Comparison of ENCODE assay signal across 22 cellular contexts in genomic region chr1:62304975-62305374, GRCh38. TPM values are rescaled to one million over a fixed set of nuclear protein-coding genes. Genes with fewer than 3 reads are reported as not detected.
A peak's percentile ranks its signal among the peaks of the same experiment; 100 is the strongest.
DNase-seq lines count a peak whose midpoint lies in the region; ATAC-seq and TF ChIP-seq lines count a peak whose summit lies in the region.
"Had no signal": no experiment of that assay in that cellular context is flagged by ENCODE, and none has a peak within 500 bp of the region (broad histone marks: within the 10 kb centered on the region; RNA-seq: fewer than 3 reads in every experiment).

No MANE protein-coding gene starts in this region.

- TF ChIP-seq CTCF in neural crest cell (conservative IDR thresholded peaks at IDR 0.05), result no peak
- no peak for TF ChIP-seq CTCF in esophagus squamous epithelium (IDR thresholded peaks at IDR 0.05)

- H3K27ac ChIP-seq in SJCRH30 (peak overlapping the region; percentile 74), esophagus squamous epithelium (no peak overlapping the region)
- H3K27ac ChIP-seq in CD8-positive, alpha-beta memory T cell (ENCODE audit: low read depth, low read length), result no peak overlapping the region
- H3K27ac ChIP-seq: BLaER1, HL-60 had no signal

- H3K4me1 ChIP-seq in SJCRH30 (peaks cover 40% of the 10 kb centered on the region), esophagus squamous epithelium (peaks cover 5 to 7% (median 6%) of the 10 kb centered on the region in 3 donors)
- no peaks in the 10 kb centered on the region for H3K4me1 ChIP-seq in CD8-positive, alpha-beta memory T cell (ENCODE audit: insufficient read depth, low read length)

- TF ChIP-seq POLR2A in esophagus squamous epithelium (IDR thresholded peaks at IDR 0.05), result no peak

- no peaks in the 10 kb centered on the region for H3K27me3 ChIP-seq in SJCRH30
- H3K27me3 ChIP-seq in CD8-positive, alpha-beta memory T cell (ENCODE audit: insufficient read depth, low read length, poor library complexity, severe bottlenecking), result no peaks in the 10 kb centered on the region
- peaks cover 0 to 32% (median 2%) of the 10 kb centered on the region in 4 donors for H3K27me3 ChIP-seq in esophagus squamous epithelium
- H3K27me3 ChIP-seq: BLaER1 had no signal

- intact Hi-C loops in sciatic nerve (cut with DNase I) (no loop called here), esophagus squamous epithelium (cut with DNase I) (no loop called here)

- ATAC-seq in sciatic nerve (peak; percentile 85), T-cell (replicated peaks in 1 of 4) (no peak)
- ATAC-seq: GM23338 had no signal

- H3K27ac Mint-ChIP-seq in neural crest cell (ENCODE audit: unreplicated experiment) (peak overlapping the region; percentile 85), T-cell (no peak overlapping the region)
- no peak overlapping the region for H3K27ac Mint-ChIP-seq in CD8-positive, alpha-beta memory T cell
- H3K27ac Mint-ChIP-seq: CD14-positive monocyte; CD4-positive, alpha-beta memory T cell; GM23338 had no signal

- CTCF ChIA-PET in CD8-positive, alpha-beta memory T cell (lab: Charles Lee), result no interaction called here
- CTCF ChIA-PET in T-cell (lab: Charles Lee), result no interaction called here

- no peaks in the 10 kb centered on the region for H3K27me3 Mint-ChIP-seq in neural crest cell (ENCODE audit: low read depth)
- peaks cover 4 to 5% of the 10 kb centered on the region in 2 donors for H3K27me3 Mint-ChIP-seq in CD8-positive, alpha-beta memory T cell
- no peaks in the 10 kb centered on the region for H3K27me3 Mint-ChIP-seq in T-cell

- 74 to 76% methylated on average over 7 of the region's 7 CpGs for WGBS in esophagus squamous epithelium, 2 donors

- H3K4me3 ChIP-seq in SJCRH30 (no peak overlapping the region), esophagus squamous epithelium (no peak overlapping the region)
- no peak overlapping the region for H3K4me3 ChIP-seq in CD8-positive, alpha-beta memory T cell (ENCODE audit: low read length)
- H3K4me3 ChIP-seq: BLaER1, GM23338 had no signal

- H3K4me3 Mint-ChIP-seq in neural crest cell, result peak overlapping the region; percentile 70
- no peak overlapping the region for H3K4me3 Mint-ChIP-seq in CD8-positive, alpha-beta memory T cell
- no peak overlapping the region for H3K4me3 Mint-ChIP-seq in T-cell
- H3K4me3 Mint-ChIP-seq: CD14-positive monocyte; CD4-positive, alpha-beta memory T cell; GM23338 had no signal

- H3K4me1 Mint-ChIP-seq in neural crest cell, result peaks cover 30% of the 10 kb centered on the region
- no peaks in the 10 kb centered on the region for H3K4me1 Mint-ChIP-seq in CD8-positive, alpha-beta memory T cell
- H3K4me1 Mint-ChIP-seq in T-cell, result no peaks in the 10 kb centered on the region
- H3K4me1 Mint-ChIP-seq: CD14-positive monocyte; CD4-positive, alpha-beta memory T cell; GM23338 had no signal

- POLR2A ChIA-PET in CD8-positive, alpha-beta memory T cell (lab: Charles Lee), result no interaction called here
- POLR2A ChIA-PET in T-cell (lab: Charles Lee), result no interaction called here

- H3K36me3 Mint-ChIP-seq in neural crest cell (ENCODE audit: low read depth), result no peaks in the 10 kb centered on the region
- no peaks in the 10 kb centered on the region for H3K36me3 Mint-ChIP-seq in CD8-positive, alpha-beta memory T cell
- H3K36me3 Mint-ChIP-seq in T-cell, result no peaks in the 10 kb centered on the region
- H3K36me3 Mint-ChIP-seq: CD14-positive monocyte; CD4-positive, alpha-beta memory T cell had no signal

- H3K36me3 ChIP-seq in SJCRH30 (no peaks in the 10 kb centered on the region), esophagus squamous epithelium (no peaks in the 10 kb centered on the region)
- H3K36me3 ChIP-seq in CD8-positive, alpha-beta memory T cell (ENCODE audit: insufficient read depth, low read length), result no peaks in the 10 kb centered on the region
- H3K36me3 ChIP-seq: BLaER1 had no signal

- DNase-seq in NCI-H748 (lab: John Stamatoyannopoulos, UW; ENCODE audit: unreplicated experiment) (peak; percentile 27), NCI-H748 treated with DMSO at 0.1 percent for 48 hours (lab: John Stamatoyannopoulos, UW) (no peak), SJCRH30 (peak; percentile 58 to 83), neural crest cell (ENCODE audit: low read depth, low spot score) (no peak), sciatic nerve (ENCODE audit: low spot score) (no peak), T-cell (no peak), esophagus squamous epithelium (lab: John Stamatoyannopoulos, UW) (no peak)
- no peak for DNase-seq in CD8-positive, alpha-beta memory T cell
- DNase-seq: 8988T; CD4-positive, alpha-beta memory T cell; COR-L47; DMS 273 treated with DMSO at 0.1 percent for 48 hours; DMS79; GDM1; HCEC 1CT had no signal

- H3K9me3 Mint-ChIP-seq in neural crest cell, result no peaks in the 10 kb centered on the region
- no peaks in the 10 kb centered on the region for H3K9me3 Mint-ChIP-seq in CD8-positive, alpha-beta memory T cell
- no peaks in the 10 kb centered on the region for H3K9me3 Mint-ChIP-seq in T-cell
- H3K9me3 Mint-ChIP-seq: CD14-positive monocyte; CD4-positive, alpha-beta memory T cell; GM23338 had no signal

- no peaks in the 10 kb centered on the region for H3K9me3 ChIP-seq in SJCRH30 (replicated peaks)
- no peaks in the 10 kb centered on the region for H3K9me3 ChIP-seq in CD8-positive, alpha-beta memory T cell (ENCODE audit: low read length)
- no peaks in the 10 kb centered on the region for H3K9me3 ChIP-seq in esophagus squamous epithelium
- H3K9me3 ChIP-seq: BLaER1 had no signal

RNA-seq across cellular contexts. Expression of gene KANK4, which starts 14.3 kb away (rescaled TPM):
- 57.9 and 59.7 TPM in 2 replicates for total RNA-seq in SJCRH30 (2014; rRNA removed; shearing (Covaris generic))
- total RNA-seq in neural crest cell, result 5.4 and 6.5 TPM in 2 replicates
- 69.9 TPM for total RNA-seq in sciatic nerve
- total RNA-seq in CD8-positive, alpha-beta memory T cell, result not detected
- polyA plus RNA-seq in CD8-positive, alpha-beta memory T cell, result not detected
- total RNA-seq in T-cell, result not detected
- under 1 TPM in 1 of 4 donors, not detected in 3; 0.19 TPM for total RNA-seq in esophagus squamous epithelium
- total RNA-seq: CD4-positive, alpha-beta memory T cell; Daoy; HT1080 had no signal
- polyA plus RNA-seq: AG04450; CD14-positive monocyte; CD4-positive, alpha-beta memory T cell had no signal

Comparison
In these comparisons a context has a peak if more than half of its experiments do, and no peak if none do; other contexts are left out.
1. DNase-seq: peak in NCI-H748 (single experiment) and SJCRH30 (2 of 2); none in NCI-H748 treated with DMSO at 0.1 percent for 48 hours (single experiment), neural crest cell (single experiment), sciatic nerve (single experiment), CD8-positive, alpha-beta memory T cell (0 of 5), T-cell (0 of 34) and esophagus squamous epithelium (single experiment).